24 cellular contexts compared by ENCODE assay signal in the genomic region with DNA sequence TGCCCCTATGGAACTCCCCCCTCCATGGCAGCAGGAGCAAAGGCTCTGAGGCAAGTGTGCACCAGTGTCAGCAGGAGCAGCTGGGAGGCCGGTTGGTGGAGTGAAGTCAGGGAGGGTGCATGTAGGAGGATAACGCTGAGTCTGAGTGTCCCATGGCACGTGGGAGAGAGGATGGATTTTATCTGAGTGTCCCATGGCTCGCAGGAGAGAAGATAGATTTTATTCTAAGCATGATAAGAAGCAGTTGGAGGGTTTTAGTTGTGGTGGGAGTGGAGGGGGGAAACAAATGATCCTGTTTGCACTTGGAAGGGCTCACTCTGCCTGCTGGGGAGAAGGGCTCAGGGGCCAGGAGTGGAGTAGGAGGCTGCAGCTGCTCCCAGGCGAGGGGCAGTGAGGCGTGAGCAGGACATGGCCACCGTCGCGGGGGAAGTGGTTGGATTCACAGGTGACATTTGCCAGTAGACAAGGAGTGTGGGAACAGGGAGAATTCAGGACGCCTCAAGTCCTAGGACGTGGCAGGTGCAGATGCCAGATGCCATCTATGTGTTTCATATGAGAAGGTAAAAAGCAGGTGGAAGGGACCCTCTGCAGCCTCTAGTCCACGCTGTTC. TPM values are rescaled to one million over a fixed set of nuclear protein-coding genes. Genes with fewer than 3 reads are reported as not detected.
A peak's percentile ranks its signal among the peaks of the same experiment; 100 is the strongest.
DNase-seq lines count a peak whose midpoint lies in the region; ATAC-seq, FAIRE-seq and TF ChIP-seq lines count a peak whose summit lies in the region.
"Had no signal": no experiment of that assay in that cellular context is flagged by ENCODE, and none has a peak within 500 bp of the region (broad histone marks: within the 10 kb centered on the region; RNA-seq: fewer than 3 reads in every experiment).

No MANE protein-coding gene starts in this region.

- peaks cover 1% of the 10 kb centered on the region for H3K9me3 Mint-ChIP-seq in astrocyte (ENCODE audit: unreplicated experiment)
- H3K9me3 Mint-ChIP-seq: natural killer cell treated with Interleukin-12 subunit alpha and Interleukin-12 subunit beta and Interleukin-15 and Interleukin-18, amount 100 ng/mL, for 72 hours; stimulated activated memory B cell treated with anti-CD40 and anti-IgM and Interleukin-4, amounts not matched to agents 10 μg/mL and 1 μg/mL and 100 μg/mL, for 72 hours had no signal

- no peak for ATAC-seq in right lobe of liver
- ATAC-seq: left lobe of liver; natural killer cell treated with Interleukin-12 subunit alpha and Interleukin-12 subunit beta and Interleukin-15 and Interleukin-18, amount 100 ng/mL, for 72 hours; Panc1; stimulated activated memory B cell treated with anti-CD40 and anti-IgM and Interleukin-4, amounts not matched to agents 10 μg/mL and 1 μg/mL and 100 μg/mL, for 72 hours had no signal

- H3K36me3 ChIP-seq in HUES48 (ENCODE audit: control insufficient read depth, insufficient read depth, low read length) (no peaks in the 10 kb centered on the region), astrocyte (ENCODE audit: insufficient read depth, low read length) (no peaks in the 10 kb centered on the region), stomach smooth muscle (ENCODE audit: control insufficient read depth in 2 of 2, insufficient read depth in 2 of 2, low read length in 2 of 2) (no peaks in the 10 kb centered on the region), right lobe of liver (no peaks in the 10 kb centered on the region), ovary (no peaks in the 10 kb centered on the region)
- H3K36me3 ChIP-seq: WERI-Rb-1 had no signal

- H3K4me1 ChIP-seq in HUES48 (ENCODE audit: control insufficient read depth, insufficient read depth, low read length) (peaks cover 52% of the 10 kb centered on the region), astrocyte (ENCODE audit: insufficient read depth, low read length) (peaks cover 26% of the 10 kb centered on the region), stomach smooth muscle (ENCODE audit: control insufficient read depth, insufficient read depth, low read length) (peaks cover 65% of the 10 kb centered on the region), right lobe of liver (no peaks in the 10 kb centered on the region), ovary (ENCODE audit: insufficient read depth) (peaks cover 7% of the 10 kb centered on the region)

- TF ChIP-seq CTCF in astrocyte (IDR thresholded peaks at IDR 0.05; ENCODE audit: insufficient read depth, low read depth, low read length) (no peak), right lobe of liver (IDR thresholded peaks at IDR 0.05) (no peak), ovary (IDR thresholded peaks at IDR 0.05) (no peak)

- TF ChIP-seq POLR2A in right lobe of liver (IDR thresholded peaks at IDR 0.05) (no peak), ovary (IDR thresholded peaks at IDR 0.05) (no peak), erythroblast (IDR thresholded peaks at IDR 0.05; ENCODE audit: low read length) (no peak)

- intact Hi-C loops in right lobe of liver (cut with DNase I) = no loop called here
- intact Hi-C loops in ovary (cut with DNase I) = no loop called here

- no peak overlapping the region for H3K4me3 Mint-ChIP-seq in astrocyte (ENCODE audit: unreplicated experiment)
- H3K4me3 Mint-ChIP-seq: CD4-positive, alpha-beta memory T cell; natural killer cell treated with Interleukin-12 subunit alpha and Interleukin-12 subunit beta and Interleukin-15 and Interleukin-18, amount 100 ng/mL, for 72 hours; stimulated activated memory B cell treated with anti-CD40 and anti-IgM and Interleukin-4, amounts not matched to agents 10 μg/mL and 1 μg/mL and 100 μg/mL, for 72 hours had no signal

- no peak overlapping the region for H2AFZ ChIP-seq in astrocyte (ENCODE audit: low read depth, low read length)

- no peak overlapping the region for H3K4me3 ChIP-seq in HUES48 (ENCODE audit: low read depth, low read length)
- H3K4me3 ChIP-seq in astrocyte (ENCODE audit: insufficient read depth, low read depth, low read length) = no peak overlapping the region
- peak overlapping the region; percentile 44; the same call in 1 of the 2 replicates for H3K4me3 ChIP-seq in iPS-18c (ENCODE audit: insufficient read depth, low read depth, low read length)
- peak overlapping the region in 1 of 2 donors; percentile 35 for H3K4me3 ChIP-seq in stomach smooth muscle (ENCODE audit: low read length in 2 of 2)
- no peak overlapping the region for H3K4me3 ChIP-seq in right lobe of liver
- H3K4me3 ChIP-seq in ovary = no peak overlapping the region
- H3K4me3 ChIP-seq: coronary artery, skin epidermis had no signal

- no peak for FAIRE-seq in astrocyte (lab: Jason Lieb, UNC)
- FAIRE-seq: GM18507 had no signal

- H3K36me3 Mint-ChIP-seq in astrocyte (ENCODE audit: low read depth, unreplicated experiment) = peaks cover 3% of the 10 kb centered on the region
- H3K36me3 Mint-ChIP-seq: natural killer cell treated with Interleukin-12 subunit alpha and Interleukin-12 subunit beta and Interleukin-15 and Interleukin-18, amount 100 ng/mL, for 72 hours had no signal

- DNase-seq in astrocyte (ENCODE audit: low read depth) (no peak), right lobe of liver (no peak), ovary (no peak), erythroblast (lab: John Stamatoyannopoulos, UW) (no peak), Ammon's horn (ENCODE audit: low spot score) (no peak)
- DNase-seq: activated CD8-positive, alpha-beta memory T cell treated with anti-CD3 and anti-CD28 coated beads, Interleukin-2, amount 50 U/mL, for 48 hours; CD4-positive, alpha-beta memory T cell; GDM1; midbrain; MV-4-11; NCI-H1694; stimulated activated CD4-positive, alpha-beta T cell treated with anti-CD3 and anti-CD28 coated beads, Interleukin-1b, Interleukin-23, amount 100 ng/mL, for 48 hours; T-helper 2 cell; WERI-Rb-1 had no signal

- H3K79me2 ChIP-seq in astrocyte (ENCODE audit: insufficient read depth, low read length) = no peaks in the 10 kb centered on the region

- no peak for TF ChIP-seq EP300 in ovary (IDR thresholded peaks at IDR 0.05)

- peaks cover 17% of the 10 kb centered on the region for H3K4me1 Mint-ChIP-seq in astrocyte (ENCODE audit: low read depth, unreplicated experiment)
- H3K4me1 Mint-ChIP-seq: CD4-positive, alpha-beta memory T cell had no signal

- H3K27me3 ChIP-seq in HUES48 (ENCODE audit: control insufficient read depth, insufficient read depth, low read length) = no peaks in the 10 kb centered on the region
- no peaks in the 10 kb centered on the region for H3K27me3 ChIP-seq in astrocyte (ENCODE audit: insufficient read depth, low read length)
- no peaks in the 10 kb centered on the region for H3K27me3 ChIP-seq in stomach smooth muscle (ENCODE audit: control insufficient read depth in 1 of 2, insufficient read depth in 2 of 2, low read length in 2 of 2)
- no peaks in the 10 kb centered on the region for H3K27me3 ChIP-seq in right lobe of liver
- H3K27me3 ChIP-seq in ovary = no peaks in the 10 kb centered on the region

- H3K27me3 Mint-ChIP-seq in astrocyte (ENCODE audit: low read depth, unreplicated experiment) = peaks cover 24% of the 10 kb centered on the region
- H3K27me3 Mint-ChIP-seq: CD4-positive, alpha-beta memory T cell; stimulated activated memory B cell treated with anti-CD40 and anti-IgM and Interleukin-4, amounts not matched to agents 10 μg/mL and 1 μg/mL and 100 μg/mL, for 72 hours had no signal

- H3K9ac ChIP-seq in HUES48 (ENCODE audit: low read depth, low read length) = peak overlapping the region; percentile 28
- H3K9ac ChIP-seq in astrocyte (ENCODE audit: low read length) = no peak overlapping the region
- peak overlapping the region in 1 of 2 donors; percentile 29 for H3K9ac ChIP-seq in stomach smooth muscle (ENCODE audit: low read length in 2 of 2)

- H3K4me2 ChIP-seq in astrocyte (ENCODE audit: low read length) = peak overlapping the region; percentile 58

- no peaks in the 10 kb centered on the region for H3K9me3 ChIP-seq in HUES48 (ENCODE audit: control insufficient read depth, insufficient read depth, low read length)
- H3K9me3 ChIP-seq in astrocyte (ENCODE audit: insufficient read depth, low read depth, low read length) = no peaks in the 10 kb centered on the region
- H3K9me3 ChIP-seq in iPS-18c (ENCODE audit: control insufficient read depth, insufficient read depth, low read length) = no peaks in the 10 kb centered on the region
- no peaks in the 10 kb centered on the region for H3K9me3 ChIP-seq in stomach smooth muscle (ENCODE audit: control insufficient read depth in 2 of 2, low read length in 2 of 2)
- no peaks in the 10 kb centered on the region for H3K9me3 ChIP-seq in right lobe of liver
- no peaks in the 10 kb centered on the region for H3K9me3 ChIP-seq in ovary

- 53% methylated on average over 11 of the region's 12 CpGs for WGBS in right lobe of liver (ENCODE audit: insufficient coverage, low coverage, low lambda C conversion rate, missing lambda C conversion rate)
- 70 to 74% (median 70%) methylated on average over 12 of the region's 12 CpGs for WGBS in ovary, 3 donors

- H3K27ac ChIP-seq in HUES48 (ENCODE audit: low read depth, low read length) (peak overlapping the region; percentile 100), astrocyte (ENCODE audit: low read depth, low read length) (no peak overlapping the region), stomach smooth muscle (ENCODE audit: low read length) (peak overlapping the region; percentile 78), right lobe of liver (no peak overlapping the region), ovary (no peak overlapping the region)
- H3K27ac ChIP-seq: coronary artery, skin epidermis, WERI-Rb-1 had no signal

- peak overlapping the region; percentile 53 for H3K27ac Mint-ChIP-seq in astrocyte (ENCODE audit: unreplicated experiment)
- H3K27ac Mint-ChIP-seq: CD4-positive, alpha-beta memory T cell; natural killer cell treated with Interleukin-12 subunit alpha and Interleukin-12 subunit beta and Interleukin-15 and Interleukin-18, amount 100 ng/mL, for 72 hours; stimulated activated memory B cell treated with anti-CD40 and anti-IgM and Interleukin-4, amounts not matched to agents 10 μg/mL and 1 μg/mL and 100 μg/mL, for 72 hours had no signal

- peaks cover 9% of the 10 kb centered on the region for H4K20me1 ChIP-seq in astrocyte (ENCODE audit: insufficient read depth, low read length)

RNA-seq across cellular contexts. Expression of a gene that starts 33.6 kb away (rescaled TPM):
- 0.23 TPM in 1 of 2 replicates, not detected in the other for total RNA-seq in astrocyte
- total RNA-seq in right lobe of liver = 10 to 100 TPM in 2 of 6 experiments, 1 to 10 TPM in 4; 3.7 to 10.8 (median 7.9) TPM
- total RNA-seq in ovary = 10 to 100 TPM in 1 of 7 donors, 1 to 10 TPM in 6; 3.1 to 14.1 (median 6.6) TPM
- 1 to 10 TPM; 2.9 to 4.1 TPM for polyA plus RNA-seq in ovary

Comparison
In these comparisons a context has a peak if more than half of its experiments do, and no peak if none do; other contexts are left out.
1. H3K27ac ChIP-seq: peak in HUES48 (single experiment) and stomach smooth muscle (single experiment); none in astrocyte (single experiment), right lobe of liver (0 of 3) and ovary (0 of 2).